8 cellular contexts compared by ENCODE assay signal in genomic region chr2:230986520-230987136, GRCh38. TPM values are rescaled to one million over a fixed set of nuclear protein-coding genes. Genes with fewer than 3 reads are reported as not detected.
DNase-seq lines count a peak whose midpoint lies in the region; TF ChIP-seq lines count a peak whose summit lies in the region.

No MANE protein-coding gene starts in this region.

- intact Hi-C loops in spleen (cut with DNase I; ENCODE audit: low total_unique reads): loop anchor here (2.0 to 10.0 kb wide), 2 partner anchors 72 to 162 kb away; no protein-coding TSS in a partner anchor

- H3K4me3 ChIP-seq in H7 (ENCODE audit: insufficient read depth, low read depth, low read length): peak overlapping the region; percentile 19; the same call in 1 of the 2 replicates
- peak overlapping the region; percentile 53 for H3K4me3 ChIP-seq in iPS-15b (ENCODE audit: low read depth, low read length)
- peak overlapping the region in 7 of 8 donors; percentile 25 to 69 (median 32) for H3K4me3 ChIP-seq in spleen

- no peak for TF ChIP-seq CTCF in VCaP (conservative IDR thresholded peaks at IDR 0.05)
- TF ChIP-seq CTCF in spleen (IDR thresholded peaks at IDR 0.05 in 8 of 11, conservative IDR thresholded peaks at IDR 0.05 in 3 of 11): no peak

- H3K27ac ChIP-seq in VCaP: peak overlapping the region; percentile 44; the same call in 1 of the 2 replicates
- H3K27ac ChIP-seq in spleen: no peak overlapping the region
- H3K27ac ChIP-seq in substantia nigra (ENCODE audit: low read depth, low read length, poor library complexity, severe bottlenecking): no peak overlapping the region

- TF ChIP-seq POLR2A in spleen (IDR thresholded peaks at IDR 0.05): no peak

- no peak for DNase-seq in H7
- DNase-seq in spleen: no peak
- DNase-seq in AG20443 (ENCODE audit: low spot score): no peak
- DNase-seq in DMS114 treated with DMSO at 0.1 percent for 48 hours (lab: John Stamatoyannopoulos, UW; ENCODE audit: unreplicated experiment): no peak
- DNase-seq in stimulated activated CD4-positive, alpha-beta T cell treated with anti-CD3 and anti-CD28 coated beads, Interleukin-4, amount 100 ng/mL, for 1 hour: no peak
- no peak for DNase-seq in substantia nigra (lab: John Stamatoyannopoulos, UW)

- peak overlapping the region; percentile 26 for H3K9ac ChIP-seq in iPS-15b (ENCODE audit: low read depth, low read length)

- no peaks in the 10 kb centered on the region for H3K36me3 ChIP-seq in H7 (replicated peaks; ENCODE audit: control insufficient read depth, insufficient read depth, low read length)
- no peaks in the 10 kb centered on the region for H3K36me3 ChIP-seq in iPS-15b (ENCODE audit: control insufficient read depth, insufficient read depth, low read length)
- no peaks in the 10 kb centered on the region for H3K36me3 ChIP-seq in spleen

- H3K9me3 ChIP-seq in iPS-15b (ENCODE audit: control insufficient read depth, insufficient read depth, low read length) (no peaks in the 10 kb centered on the region), spleen (no peaks in the 10 kb centered on the region)

- H3K4me1 ChIP-seq in iPS-15b (ENCODE audit: control insufficient read depth, insufficient read depth, low read length) (peaks cover 5% of the 10 kb centered on the region), spleen (peaks cover 4 to 11% (median 9%) of the 10 kb centered on the region in 6 donors)

- H3K27me3 ChIP-seq in H7 (ENCODE audit: control insufficient read depth, insufficient read depth, low read length): peaks cover 3% of the 10 kb centered on the region; the same call in 1 of the 2 replicates
- no peaks in the 10 kb centered on the region for H3K27me3 ChIP-seq in iPS-15b (ENCODE audit: control insufficient read depth, insufficient read depth, low read length)
- peaks cover 0 to 36% (median 16%) of the 10 kb centered on the region in 7 donors for H3K27me3 ChIP-seq in spleen (replicated peaks in 1 of 7)

- WGBS in spleen, 5 donors: 42 to 54% (median 44%) methylated on average over 15 of the region's 15 CpGs

RNA-seq across cellular contexts. Expression of gene SPATA3, which starts 9.3 kb away (rescaled TPM):
- total RNA-seq in H7 (2014; rRNA removed; shearing (Covaris generic)): not detected in 2 replicates
- total RNA-seq in spleen: not detected
- polyA plus RNA-seq in spleen: not detected

RNA-seq across cellular contexts. Expression of gene C2orf72, which starts 50.7 kb away (rescaled TPM):
- 0.69 and 1.2 TPM in 2 replicates for total RNA-seq in H7 (2014; rRNA removed; shearing (Covaris generic))
- total RNA-seq in spleen: not detected
- not detected for polyA plus RNA-seq in spleen
